ENCODE assay signal across 10 cellular contexts in genomic region chr10:13340068-13340467, GRCh38. TPM values are rescaled to one million over a fixed set of nuclear protein-coding genes. Genes with fewer than 3 reads are reported as not detected.
DNase-seq lines count a peak whose midpoint lies in the region; ATAC-seq, FAIRE-seq and TF ChIP-seq lines count a peak whose summit lies in the region.
"Had no signal": no experiment of that assay in that cellular context is flagged by ENCODE, and none has a peak within 500 bp of the region (broad histone marks: within the 10 kb centered on the region; RNA-seq: fewer than 3 reads in every experiment).

No MANE protein-coding gene starts in this region.

- peaks cover 3% of the 10 kb centered on the region for H3K36me3 Mint-ChIP-seq in activated naive CD8-positive, alpha-beta T cell
- H3K36me3 Mint-ChIP-seq in activated naive CD8-positive, alpha-beta T cell treated with anti-CD3 and anti-CD28 coated beads for 36 hours = peaks cover 44% of the 10 kb centered on the region
- H3K36me3 Mint-ChIP-seq in IgD-negative memory B cell = peaks cover 4% of the 10 kb centered on the region

- POLR2A ChIA-PET in H1 (lab: Charles Lee; ENCODE audit: partially characterized antibody) = interaction anchor here (1.6 to 5.3 kb wide), 4 partner anchors 11 to 44 kb away, joined by 3 to 78 read pairs (median 31); no protein-coding TSS in a partner anchor

- H3K9me3 ChIP-seq in H1 (ENCODE audit: insufficient read depth in 2 of 2, low read depth in 1 of 2, low read length in 1 of 2) = no peaks in the 10 kb centered on the region
- H3K9me3 ChIP-seq in suprapubic skin = no peaks in the 10 kb centered on the region

- no peak overlapping the region for H2BK12ac ChIP-seq in H1 (ENCODE audit: low read depth, low read length)

- H3K4me1 Mint-ChIP-seq in activated naive CD8-positive, alpha-beta T cell (ENCODE audit: low read depth) = peaks cover 40% of the 10 kb centered on the region
- H3K4me1 Mint-ChIP-seq in activated naive CD8-positive, alpha-beta T cell treated with anti-CD3 and anti-CD28 coated beads for 36 hours = peaks cover 31% of the 10 kb centered on the region
- peaks cover 12 to 22% (median 16%) of the 10 kb centered on the region in 3 donors for H3K4me1 Mint-ChIP-seq in IgD-negative memory B cell

- H2AFZ ChIP-seq in H1 (ENCODE audit: low read length) = no peak overlapping the region

- H3K23me2 ChIP-seq in H1 (ENCODE audit: low read depth, low read length) = 0 out of 2 replicates have a peak, but pooled peaks cover 3% of the 10 kb centered on the region

- H3K18ac ChIP-seq in H1 (ENCODE audit: extremely low read depth, low read length) = no peak overlapping the region

- H3K79me1 ChIP-seq in H1 (ENCODE audit: low read depth, low read length) = peaks cover 3% of the 10 kb centered on the region; the same call in 1 of the 2 replicates

- ATAC-seq in GM21526 (IDR thresholded peaks at IDR 0.05; ENCODE audit: low FRiP score, unreplicated experiment) = no peak

- peak overlapping the region in 1 of 2 experiments; percentile 20; a peak in 1 of 4 replicates for H3K4me2 ChIP-seq in H1 (ENCODE audit: insufficient read depth in 1 of 2, low read depth in 2 of 2, low read length in 2 of 2)

- no peak overlapping the region for H4K5ac ChIP-seq in H1 (ENCODE audit: insufficient read length, low read depth, low read length)

- H3K23ac ChIP-seq in H1 (ENCODE audit: insufficient read length) = no peak overlapping the region

- H3K27ac ChIP-seq in H1 (ENCODE audit: low read depth, low read length) (no peak overlapping the region), suprapubic skin (no peak overlapping the region)

- H2AK5ac ChIP-seq in H1 (ENCODE audit: low read depth, low read length) = no peak overlapping the region

- H3K36me3 ChIP-seq in H1 (ENCODE audit: control insufficient read depth in 2 of 4, insufficient read depth in 4 of 4, low read length in 3 of 4) (peaks cover 12 to 89% (median 36%) of the 10 kb centered on the region in 4 experiments), suprapubic skin (peaks cover 22% of the 10 kb centered on the region)

- no peak overlapping the region for H3K56ac ChIP-seq in H1 (replicated peaks; ENCODE audit: insufficient read length, low read depth, low read length)

- H2BK20ac ChIP-seq in H1 (ENCODE audit: low read length) = no peak overlapping the region

- DNase-seq in activated naive CD8-positive, alpha-beta T cell treated with anti-CD3 and anti-CD28 coated beads for 36 hours = no peak
- no peak for DNase-seq in H1 (ENCODE audit: low read depth in 1 of 2, low spot score in 2 of 2)
- no peak for DNase-seq in suprapubic skin (ENCODE audit: low spot score in 2 of 2)
- no peak for DNase-seq in HK-2 (ENCODE audit: unreplicated experiment)
- DNase-seq in NCI-H2196 treated with DMSO at 0.1 percent for 48 hours (lab: John Stamatoyannopoulos, UW; ENCODE audit: unreplicated experiment) = no peak
- DNase-seq: H7, NCI-H774 had no signal

- H2BK15ac ChIP-seq in H1 (ENCODE audit: low read length) = no peak overlapping the region

- no peak overlapping the region for H3K9ac ChIP-seq in H1 (replicated peaks in 1 of 4; ENCODE audit: extremely low read depth in 1 of 4, low read depth in 3 of 4, low read length in 3 of 4)

- TF ChIP-seq CTCF in H1 (IDR thresholded peaks at IDR 0.05; ENCODE audit: control extremely low read depth in 1 of 3, insufficient read depth in 1 of 3, low read depth in 1 of 3, low read length in 3 of 3) (no peak), suprapubic skin (IDR thresholded peaks at IDR 0.05) (no peak)

- no peak overlapping the region for H3K4ac ChIP-seq in H1 (replicated peaks; ENCODE audit: insufficient read length, low read depth, low read length)

- H3K27ac Mint-ChIP-seq in activated naive CD8-positive, alpha-beta T cell = peak overlapping the region; percentile 55
- no peak overlapping the region for H3K27ac Mint-ChIP-seq in activated naive CD8-positive, alpha-beta T cell treated with anti-CD3 and anti-CD28 coated beads for 36 hours
- peak overlapping the region in 2 of 3 donors; percentile 44 to 63 for H3K27ac Mint-ChIP-seq in IgD-negative memory B cell

- H3K14ac ChIP-seq in H1 (ENCODE audit: insufficient read length) = no peak overlapping the region

- H3K27me3 Mint-ChIP-seq in activated naive CD8-positive, alpha-beta T cell = no peaks in the 10 kb centered on the region
- H3K27me3 Mint-ChIP-seq in activated naive CD8-positive, alpha-beta T cell treated with anti-CD3 and anti-CD28 coated beads for 36 hours = no peaks in the 10 kb centered on the region
- no peaks in the 10 kb centered on the region for H3K27me3 Mint-ChIP-seq in IgD-negative memory B cell

- CTCF ChIA-PET in H1 (lab: Charles Lee; ENCODE audit: partially characterized antibody) = interaction anchor here (0.6 to 3.7 kb wide), 3 partner anchors 12 to 62 kb away, joined by 3 to 22 read pairs (median 3); no protein-coding TSS in a partner anchor

- no peak overlapping the region for H2BK120ac ChIP-seq in H1 (replicated peaks; ENCODE audit: low read depth, low read length)

- H3K4me1 ChIP-seq in H1 (replicated peaks in 1 of 4; ENCODE audit: control insufficient read depth in 3 of 4, insufficient read depth in 4 of 4, low read length in 3 of 4) (peaks cover 3 to 20% (median 10%) of the 10 kb centered on the region in 4 experiments; a peak in 6 of 7 replicates), suprapubic skin (peaks cover 15% of the 10 kb centered on the region)

- TF ChIP-seq POLR2A in H1 (IDR thresholded peaks at IDR 0.05; ENCODE audit: control extremely low read depth in 1 of 2, low read depth in 2 of 2, low read length in 2 of 2) = no peak
- no peak for TF ChIP-seq POLR2A in suprapubic skin (IDR thresholded peaks at IDR 0.05)

- TF ChIP-seq EP300 in H1 (IDR thresholded peaks at IDR 0.05; ENCODE audit: borderline replicate concordance in 1 of 2, low read depth in 2 of 2, low read length in 2 of 2) (no peak), suprapubic skin (IDR thresholded peaks at IDR 0.05) (no peak)

- H3K27me3 ChIP-seq in H1 (replicated peaks in 1 of 4; ENCODE audit: control insufficient read depth in 3 of 4, extremely low read depth in 1 of 4, insufficient read depth in 3 of 4, low read length in 3 of 4) (no peaks in the 10 kb centered on the region), suprapubic skin (no peaks in the 10 kb centered on the region)

- H3K4me3 ChIP-seq in H1 (ENCODE audit: extremely low read depth in 1 of 4, insufficient read depth in 2 of 4, low read depth in 3 of 4, low read length in 4 of 4) (no peak overlapping the region), suprapubic skin (peak overlapping the region; percentile 25)

- H4K8ac ChIP-seq in H1 (ENCODE audit: extremely low read depth, insufficient read depth, low read length) = no peak overlapping the region

- H4K91ac ChIP-seq in H1 (replicated peaks; ENCODE audit: insufficient read length, low read length) = no peak overlapping the region

- WGBS in H1 (ENCODE audit: extremely low coverage in 1 of 2, insufficient coverage in 1 of 2, insufficient read length in 1 of 2, insufficient replicate concordance in 2 of 2, low coverage in 1 of 2, low lambda C conversion rate in 2 of 2, missing lambda C conversion rate in 1 of 2), 2 experiments = 88% methylated on average over 9 of the region's 9 CpGs; no CpG with 5 or more reads in 1 of the 2 experiments
- WGBS in suprapubic skin = 44% methylated on average over 9 of the region's 9 CpGs

- no peak for TF ChIP-seq RAD21 in H1 (IDR thresholded peaks at IDR 0.05 in 1 of 2, conservative IDR thresholded peaks at IDR 0.05 in 1 of 2; ENCODE audit: low read depth in 2 of 2, low read length in 2 of 2)

- H3K9me3 Mint-ChIP-seq in activated naive CD8-positive, alpha-beta T cell (ENCODE audit: low read depth) = no peaks in the 10 kb centered on the region
- H3K9me3 Mint-ChIP-seq in activated naive CD8-positive, alpha-beta T cell treated with anti-CD3 and anti-CD28 coated beads for 36 hours = no peaks in the 10 kb centered on the region
- no peaks in the 10 kb centered on the region for H3K9me3 Mint-ChIP-seq in IgD-negative memory B cell

- H4K20me1 ChIP-seq in H1 (replicated peaks in 1 of 2; ENCODE audit: control insufficient read depth in 1 of 2, insufficient read depth in 2 of 2, low read length in 2 of 2) = peaks cover 16 to 32% of the 10 kb centered on the region in 2 experiments

- no peak overlapping the region for H2BK5ac ChIP-seq in H1 (ENCODE audit: low read depth, low read length)

- peak overlapping the region; percentile 51 for H3K4me3 Mint-ChIP-seq in activated naive CD8-positive, alpha-beta T cell
- no peak overlapping the region for H3K4me3 Mint-ChIP-seq in activated naive CD8-positive, alpha-beta T cell treated with anti-CD3 and anti-CD28 coated beads for 36 hours
- H3K4me3 Mint-ChIP-seq in IgD-negative memory B cell = peak overlapping the region; percentile 8 to 83 (median 74)

- peaks cover 43 to 97% of the 10 kb centered on the region in 2 experiments for H3K79me2 ChIP-seq in H1 (ENCODE audit: control insufficient read depth in 1 of 2, insufficient read depth in 2 of 2, low read length in 2 of 2)

- FAIRE-seq in H1 (lab: Jason Lieb, UNC) = peak; percentile 28

RNA-seq across cellular contexts. Expression of gene SEPHS1, which starts 8.0 kb away (rescaled TPM):
- total RNA-seq in activated naive CD8-positive, alpha-beta T cell treated with anti-CD3 and anti-CD28 coated beads for 36 hours = 10 to 100 TPM; 66.5 to 68.7 TPM
- polyA plus RNA-seq in IgD-negative memory B cell (7.9 TPM), H1 (2011; rRNA removed) (226 and 270 TPM in 2 replicates)
- 633 and 683 TPM in 2 replicates for total RNA-seq in H1 (2021; fragmentation: NEBNext Ultra II Directional; extraction: Animal tissue kit (Norgen Biotek cat#: 25700))
- polyA plus RNA-seq in H1 (2011; cell fraction: cytosol; rRNA removed) = 306 TPM
- polyA plus RNA-seq in H1 (2011; cell fraction: nucleus; rRNA removed) = 172 TPM
- 405 to 543 TPM (median 471 TPM) in 4 replicates for polyA plus RNA-seq in H1 (2012, experiment 1 of 2)
- 233 TPM for polyA plus RNA-seq in H1 (2012, experiment 2 of 2)
- polyA plus RNA-seq in H1 (2013, experiment 1 of 2) = 405 TPM
- polyA plus RNA-seq in H1 (2013, experiment 2 of 2) = 460 TPM
- 647 and 831 TPM in 2 replicates for polyA minus RNA-seq in H1 (2011; rRNA and poly(A)+ RNA removed)
- 256 TPM for polyA minus RNA-seq in H1 (2011; cell fraction: cytosol; rRNA and poly(A)+ RNA removed)
- polyA minus RNA-seq in H1 (2011; cell fraction: nucleus; rRNA and poly(A)+ RNA removed) = 193 TPM
- total RNA-seq in suprapubic skin = 10 to 100 TPM; 23.1 to 31.6 (median 25.4) TPM

RNA-seq across cellular contexts. Expression of gene PHYH, which starts 40.2 kb away (rescaled TPM):
- total RNA-seq in activated naive CD8-positive, alpha-beta T cell treated with anti-CD3 and anti-CD28 coated beads for 36 hours = 10 to 100 TPM; 14.4 to 16.6 TPM
- polyA plus RNA-seq in IgD-negative memory B cell (10.2 TPM), H1 (2011; rRNA removed) (22.0 and 22.9 TPM in 2 replicates)
- 22.7 and 23.2 TPM in 2 replicates for total RNA-seq in H1 (2021; fragmentation: NEBNext Ultra II Directional; extraction: Animal tissue kit (Norgen Biotek cat#: 25700))
- polyA plus RNA-seq in H1 (2011; cell fraction: cytosol; rRNA removed) = 21.8 TPM
- polyA plus RNA-seq in H1 (2011; cell fraction: nucleus; rRNA removed) = 18.3 TPM
- 21.9 to 27.0 TPM (median 24.9 TPM) in 4 replicates for polyA plus RNA-seq in H1 (2012, experiment 1 of 2)
- 4.4 TPM for polyA plus RNA-seq in H1 (2012, experiment 2 of 2)
- polyA plus RNA-seq in H1 (2013, experiment 1 of 2) = 25.6 TPM
- 26.3 TPM for polyA plus RNA-seq in H1 (2013, experiment 2 of 2)
- 10.4 and 10.5 TPM in 2 replicates for polyA minus RNA-seq in H1 (2011; rRNA and poly(A)+ RNA removed)
- polyA minus RNA-seq in H1 (2011; cell fraction: cytosol; rRNA and poly(A)+ RNA removed) = 5.9 TPM
- polyA minus RNA-seq in H1 (2011; cell fraction: nucleus; rRNA and poly(A)+ RNA removed) = 9.7 TPM
- total RNA-seq in suprapubic skin = 10 to 100 TPM; 10.5 to 22.2 (median 13.3) TPM
